Comparison of ENCODE assay signal across 8 cellular contexts in the genomic region with DNA sequence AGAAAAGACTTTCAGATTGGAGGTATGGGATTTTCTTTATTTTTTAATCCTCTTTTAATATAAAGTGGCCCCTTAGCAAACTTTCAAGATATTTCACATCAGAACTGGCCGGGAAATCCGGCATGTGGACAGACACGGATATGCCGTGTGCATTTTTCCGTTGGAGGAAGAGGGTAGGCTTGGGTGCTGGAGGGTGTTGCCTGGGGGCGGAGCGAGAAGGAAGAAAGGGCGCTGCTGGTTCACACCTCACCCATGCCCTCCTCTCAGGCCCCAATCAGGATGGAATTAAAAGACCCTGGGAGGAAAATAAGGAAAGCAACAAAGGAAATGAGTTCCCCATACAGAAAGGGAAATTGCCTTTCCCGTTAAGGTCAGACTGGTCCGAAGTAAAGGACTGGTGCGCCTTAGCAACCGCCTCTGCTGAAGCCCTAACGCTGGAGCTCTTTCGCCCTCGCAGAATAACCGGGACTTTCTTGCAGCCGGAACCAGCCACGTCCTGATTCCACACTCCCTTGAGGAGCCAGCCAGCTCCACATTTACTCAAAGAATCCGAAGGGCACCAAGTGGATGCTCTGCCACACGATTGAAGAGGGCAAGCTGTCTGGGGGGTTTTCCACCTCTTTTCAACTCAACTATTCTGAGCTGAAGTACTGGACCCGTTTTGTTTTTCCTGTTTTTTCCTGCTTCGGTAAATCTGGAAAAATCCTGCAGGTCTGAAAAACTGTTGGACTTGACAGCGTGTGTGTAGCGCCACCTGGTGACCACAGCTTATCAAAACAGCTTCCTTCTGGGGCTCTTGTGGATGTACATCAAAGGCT. TPM values are rescaled to one million over a fixed set of nuclear protein-coding genes. Genes with fewer than 3 reads are reported as not detected.
DNase-seq lines count a peak whose midpoint lies in the region; ATAC-seq and TF ChIP-seq lines count a peak whose summit lies in the region.

No MANE protein-coding gene starts in this region.

- intact Hi-C loops in left ventricle myocardium superior (cut with micrococcal nuclease) (loop anchor here (2.0 to 5.0 kb wide), 2 partner anchors 411 to 452 kb away; no protein-coding TSS in a partner anchor), posterior cingulate gyrus (cut with DNase I) (loop anchor here (1.0 to 2.0 kb wide), 2 partner anchors 410 to 452 kb away; no protein-coding TSS in a partner anchor), uterus (cut with DNase I; ENCODE audit: low total_unique reads) (loop anchor here (5.0 kb wide), 1 partner anchor 456 kb away; no protein-coding TSS in a partner anchor)

- peak; percentile 89 for ATAC-seq in left ventricle myocardium superior

- no peaks in the 10 kb centered on the region for H3K9me3 ChIP-seq in uterus

- DNase-seq in SIG-M5 treated with dmso at 0.1 percent for 504 hours (lab: John Stamatoyannopoulos, UW; ENCODE audit: unreplicated experiment) (peak; percentile 55), SIG-M5 (lab: John Stamatoyannopoulos, UW) (no peak), NCI-H128 (lab: John Stamatoyannopoulos, UW; ENCODE audit: unreplicated experiment) (peak; percentile 61), T follicular helper cell (ENCODE audit: low read depth) (peak; percentile 40), anterior cingulate cortex (lab: John Stamatoyannopoulos, UW) (peak; percentile 9 to 88 (median 68)), left ventricle myocardium superior (peak; percentile 75), posterior cingulate gyrus (peak; percentile 56 to 97 (median 84)), uterus (peak; percentile 75 to 77)

- no peak for TF ChIP-seq POLR2A in uterus (IDR thresholded peaks at IDR 0.05)

- no peaks in the 10 kb centered on the region for H3K4me1 ChIP-seq in uterus

- peak overlapping the region; percentile 58 to 82 for H3K27ac ChIP-seq in uterus

- no peaks in the 10 kb centered on the region for H3K27me3 ChIP-seq in uterus

- H3K4me3 ChIP-seq in uterus: peak overlapping the region; percentile 29

- no peaks in the 10 kb centered on the region for H3K36me3 ChIP-seq in uterus

- peak; percentile 81 to 92 (median 88) for TF ChIP-seq CTCF in uterus (IDR thresholded peaks at IDR 0.05)

RNA-seq across cellular contexts. Expression of gene BCL2L14, which starts 37.8 kb away (rescaled TPM):
- total RNA-seq in left ventricle myocardium superior: not detected
- not detected for total RNA-seq in uterus
